8 cellular contexts compared by ENCODE assay signal in the genomic region with DNA sequence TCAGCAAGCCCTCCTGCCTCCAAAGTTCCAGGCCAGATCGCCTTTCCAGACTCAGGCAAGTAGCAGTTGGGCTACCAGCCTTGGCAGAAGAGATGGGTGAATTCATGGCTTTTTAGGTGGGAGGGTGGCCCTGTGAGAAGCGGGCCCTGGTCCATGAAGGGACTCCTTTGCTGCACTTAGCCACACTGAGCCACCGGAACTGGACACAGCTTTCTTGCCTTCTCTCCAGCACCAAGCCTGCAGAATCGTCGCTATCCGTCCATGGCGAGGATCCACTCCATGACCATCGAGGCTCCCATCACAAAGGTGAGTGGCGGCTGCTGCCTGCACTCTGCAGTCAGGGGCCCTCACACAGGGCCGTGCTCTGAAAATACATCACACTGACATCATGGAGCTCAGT.
"Had no signal": no experiment of that assay in that cellular context is flagged by ENCODE, and none has a peak within 500 bp of the region (broad histone marks: within the 10 kb centered on the region; RNA-seq: fewer than 3 reads in every experiment).

No MANE protein-coding gene starts in this region.

- H3K4me3 ChIP-seq: GM12878 had no signal

- ATAC-seq: GM12878 had no signal

- FAIRE-seq: G401.6, GM12878, GM12891, GM12892, GM18507, GM19239 had no signal

- DNase-seq: GDM1, GF-D8 had no signal
